8 cellular contexts compared by ENCODE assay signal in the genomic region with DNA sequence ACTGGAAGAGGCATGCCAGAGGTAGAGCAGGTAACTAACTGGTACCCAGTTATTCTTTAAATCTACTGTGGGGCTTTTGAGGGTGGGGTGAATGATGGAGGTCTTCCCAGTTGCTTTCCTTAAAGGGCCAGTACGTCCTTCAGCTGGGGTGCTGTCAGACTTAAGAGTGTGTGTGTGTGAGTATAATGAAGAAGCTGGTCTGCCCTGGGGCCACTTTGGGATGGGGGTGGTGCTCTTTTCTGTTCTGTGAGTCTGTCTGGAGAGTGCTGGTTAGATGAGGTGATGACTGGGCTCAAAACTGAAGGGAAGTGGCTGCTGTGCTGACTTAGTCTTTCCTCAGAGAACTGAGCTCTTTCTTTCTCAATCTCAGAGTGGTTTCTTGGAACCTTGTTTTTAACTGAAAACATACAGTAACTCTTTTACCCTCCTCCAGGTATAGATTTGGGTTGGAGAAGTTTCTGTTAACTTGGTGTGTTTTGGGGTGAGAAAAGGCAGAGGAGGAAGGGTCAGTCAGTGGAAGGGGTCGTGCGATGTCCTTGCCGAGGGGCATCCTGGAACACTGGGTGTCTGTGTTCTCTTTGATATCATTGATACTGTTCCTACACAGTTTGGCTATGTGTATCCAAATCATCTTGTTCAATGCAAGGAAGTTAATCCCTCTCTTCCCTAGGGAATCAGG. TPM values are rescaled to one million over a fixed set of nuclear protein-coding genes. Genes with fewer than 3 reads are reported as not detected.
DNase-seq lines count a peak whose midpoint lies in the region; ATAC-seq and TF ChIP-seq lines count a peak whose summit lies in the region.

No MANE protein-coding gene starts in this region.

- H3K27ac Mint-ChIP-seq in T-helper 17 cell = peak overlapping the region; percentile 99

- H3K4me1 Mint-ChIP-seq in T-helper 17 cell = peaks cover 36% of the 10 kb centered on the region

- POLR2A ChIA-PET in HEK293 (lab: Yijun Ruan, JAX) = interaction anchor here (0.7 to 1.5 kb wide), 11 partner anchors 10 to 204 kb away, joined by 3 to 5 read pairs (median 3); no protein-coding TSS in a partner anchor

- peak overlapping the region; percentile 29 for H3K4me3 ChIP-seq in HEK293 (ENCODE audit: low read depth, low read length)

- H3K4me3 Mint-ChIP-seq in T-helper 17 cell = peak overlapping the region; percentile 99

- no peaks in the 10 kb centered on the region for H3K36me3 ChIP-seq in HEK293 (ENCODE audit: control insufficient read depth in 2 of 2, insufficient read depth in 1 of 2, low read length in 2 of 2)

- ATAC-seq in T-helper 17 cell (peak; percentile 79), HG03565 (IDR thresholded peaks at IDR 0.05; ENCODE audit: unreplicated experiment) (no peak), HG02852 (IDR thresholded peaks at IDR 0.05; ENCODE audit: unreplicated experiment) (no peak)

- CTCF ChIA-PET in HEK293 (lab: Yijun Ruan, JAX) = interaction anchor here (0.8 to 2.3 kb wide), 10 partner anchors 10 to 106 kb away, joined by 3 to 42 read pairs (median 6); no protein-coding TSS in a partner anchor

- H3K27me3 Mint-ChIP-seq in T-helper 17 cell = no peaks in the 10 kb centered on the region

- peaks cover 11% of the 10 kb centered on the region for H3K4me1 ChIP-seq in HEK293 (ENCODE audit: control insufficient read depth, insufficient read depth, low read length)

- H3K27ac ChIP-seq in HEK293 (ENCODE audit: extremely low read depth, low read depth, low read length) = peak overlapping the region; percentile 63

- TF ChIP-seq CTCF in HEK293 (tag by site-specific recombination; IDR thresholded peaks at IDR 0.05) = no peak

- peaks cover 8% of the 10 kb centered on the region for H3K36me3 Mint-ChIP-seq in T-helper 17 cell (ENCODE audit: low read depth)

- DNase-seq in T-helper 17 cell = no peak
- DNase-seq in astrocyte of the hippocampus (ENCODE audit: low read depth, low spot score) = peak; percentile 68
- peak; percentile 13 for DNase-seq in iPS-NIHi11 (ENCODE audit: low spot score)
- DNase-seq in stimulated activated CD4-positive, alpha-beta T cell treated with anti-CD3 and anti-CD28 coated beads, Interleukin-12 subunit alpha, Interleukin-12 subunit beta, amount 100 ng/mL, for 4 hours = peak; percentile 55
- DNase-seq in HuH-7 (ENCODE audit: low spot score) = no peak

- H3K9me3 ChIP-seq in HEK293 (ENCODE audit: control insufficient read depth, insufficient read depth, low read depth, low read length) (no peaks in the 10 kb centered on the region), T-helper 17 cell (ENCODE audit: control insufficient read depth, low read length, poor library complexity, severe bottlenecking) (no peaks in the 10 kb centered on the region)

TF ChIP-seq in HEK293, 187 proteins besides CTCF, POLR2A, EP300 and RAD21:
- TF ChIP-seq ZFP37 (tag by site-specific recombination; IDR thresholded peaks at IDR 0.05) (0 out of 2 replicates have a peak, but pooled peaks have one; percentile 16), ZNF248 (tag by site-specific recombination; IDR thresholded peaks at IDR 0.05) (no peak), ZNF692 (tag by site-specific recombination; IDR thresholded peaks at IDR 0.05) (peak; percentile 12; the same call in 1 of the 2 replicates), ZNF660 (tag by site-specific recombination; IDR thresholded peaks at IDR 0.05) (no peak), ZNF335 (tag by site-specific recombination; conservative IDR thresholded peaks at IDR 0.05) (peak; percentile 55; the same call in 1 of the 2 replicates), RBAK (tag by site-specific recombination; IDR thresholded peaks at IDR 0.05) (no peak), ZNF423 (tag by site-specific recombination; IDR thresholded peaks at IDR 0.05) (no peak), SCRT2 (tag by site-specific recombination; IDR thresholded peaks at IDR 0.05) (no peak), FEZF1 (tag by site-specific recombination; IDR thresholded peaks at IDR 0.05) (peak; percentile 68)
- TF ChIP-seq, protein P1, sequence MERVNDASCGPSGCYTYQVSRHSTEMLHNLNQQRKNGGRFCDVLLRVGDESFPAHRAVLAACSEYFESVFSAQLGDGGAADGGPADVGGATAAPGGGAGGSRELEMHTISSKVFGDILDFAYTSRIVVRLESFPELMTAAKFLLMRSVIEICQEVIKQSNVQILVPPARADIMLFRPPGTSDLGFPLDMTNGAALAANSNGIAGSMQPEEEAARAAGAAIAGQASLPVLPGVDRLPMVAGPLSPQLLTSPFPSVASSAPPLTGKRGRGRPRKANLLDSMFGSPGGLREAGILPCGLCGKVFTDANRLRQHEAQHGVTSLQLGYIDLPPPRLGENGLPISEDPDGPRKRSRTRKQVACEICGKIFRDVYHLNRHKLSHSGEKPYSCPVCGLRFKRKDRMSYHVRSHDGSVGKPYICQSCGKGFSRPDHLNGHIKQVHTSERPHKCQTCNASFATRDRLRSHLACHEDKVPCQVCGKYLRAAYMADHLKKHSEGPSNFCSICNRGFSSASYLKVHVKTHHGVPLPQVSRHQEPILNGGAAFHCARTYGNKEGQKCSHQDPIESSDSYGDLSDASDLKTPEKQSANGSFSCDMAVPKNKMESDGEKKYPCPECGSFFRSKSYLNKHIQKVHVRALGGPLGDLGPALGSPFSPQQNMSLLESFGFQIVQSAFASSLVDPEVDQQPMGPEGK (tag by site-specific recombination; IDR thresholded peaks at IDR 0.05) = peak; percentile 12; the same call in 1 of the 2 replicates

RNA-seq across cellular contexts. Expression of gene MACF1, which starts 0.7 kb away (rescaled TPM):
- total RNA-seq in T-helper 17 cell = 100 to 1,000 TPM; 510 to 525 TPM

Comparison
In these comparisons a context has a peak if more than half of its experiments do, and no peak if none do; other contexts are left out.
1. DNase-seq: peak in astrocyte of the hippocampus (single experiment), iPS-NIHi11 (single experiment) and stimulated activated CD4-positive, alpha-beta T cell treated with anti-CD3 and anti-CD28 coated beads, Interleukin-12 subunit alpha, Interleukin-12 subunit beta, amount 100 ng/mL, for 4 hours (single experiment); none in T-helper 17 cell (0 of 3) and HuH-7 (single experiment).